In genomic region chr20:45469336-45470261, GRCh38 we compare ENCODE assay signal across 8 cellular contexts. TPM values are rescaled to one million over a fixed set of nuclear protein-coding genes. Genes with fewer than 3 reads are reported as not detected.
DNase-seq lines count a peak whose midpoint lies in the region; ATAC-seq, FAIRE-seq and TF ChIP-seq lines count a peak whose summit lies in the region.

WFDC2 (plus strand) TSS chr20:45469753; CDS start chr20:45469782, 29 bp downstream.

- H3F3A ChIP-seq in SK-N-SH (replicated peaks; ENCODE audit: insufficient read depth): no peaks in the 10 kb centered on the region

- FAIRE-seq in pancreas (lab: Jason Lieb, UNC): no peak

- peaks cover 55% of the 10 kb centered on the region; the same call in 1 of the 2 replicates for H3K27me3 ChIP-seq in SK-N-SH (ENCODE audit: insufficient read depth)
- peaks cover 98% of the 10 kb centered on the region for H3K27me3 ChIP-seq in foreskin keratinocyte
- no peaks in the 10 kb centered on the region for H3K27me3 ChIP-seq in pancreas

- H3K9ac ChIP-seq in SK-N-SH: no peak within 1 kb of the TSS

- H3K4me2 ChIP-seq in SK-N-SH: peak within 1 kb of the TSS; percentile 71

- H3K36me3 ChIP-seq in SK-N-SH (replicated peaks in 1 of 2; ENCODE audit: control insufficient read depth in 1 of 2, insufficient read depth in 2 of 2, low read length in 1 of 2) (no peaks in the 10 kb centered on the region), pancreas (no peaks in the 10 kb centered on the region)

- TF ChIP-seq CTCF in SK-N-SH (IDR thresholded peaks at IDR 0.05) (no peak), foreskin keratinocyte (conservative IDR thresholded peaks at IDR 0.05) (peak; percentile 14), pancreas (IDR thresholded peaks at IDR 0.05) (no peak)

- no peak for TF ChIP-seq EP300 in SK-N-SH (IDR thresholded peaks at IDR 0.05; ENCODE audit: borderline replicate concordance in 1 of 2, low read depth in 1 of 2, low read length in 1 of 2)

- H3K4me1 Mint-ChIP-seq in activated CD4-positive, alpha-beta T cell treated with anti-CD3 and anti-CD28 coated beads, Interleukin-2, amount 10 ng/mL, durations not matched to agents 24 days and 14 days: no peaks in the 10 kb centered on the region

- H3K27ac Mint-ChIP-seq in activated CD4-positive, alpha-beta T cell treated with anti-CD3 and anti-CD28 coated beads, Interleukin-2, amount 10 ng/mL, durations not matched to agents 24 days and 14 days: no peak within 1 kb of the TSS

- CTCF ChIA-PET in SK-N-SH (lab: Yijun Ruan, JAX): interaction anchor here (0.6 to 1.7 kb wide), 9 partner anchors 10 to 302 kb away, joined by 3 to 5 read pairs (median 3); partner anchors contain the start of genes PIGT and SYS1

- H3K9me3 ChIP-seq in SK-N-SH (no peaks in the 10 kb centered on the region), pancreas (no peaks in the 10 kb centered on the region)

- TF ChIP-seq RAD21 in SK-N-SH (IDR thresholded peaks at IDR 0.05; ENCODE audit: low read length): no peak

- intact Hi-C loops in activated CD4-positive, alpha-beta T cell treated with anti-CD3 and anti-CD28 coated beads, Interleukin-2, amount 10 ng/mL, durations not matched to agents 24 days and 14 days (cut with micrococcal nuclease): no loop called here
- intact Hi-C loops in pancreas (cut with DNase I): no loop called here

- H3K27ac ChIP-seq in SK-N-SH (ENCODE audit: low read depth in 2 of 2, low read length in 1 of 2): no peak within 1 kb of the TSS
- no peak within 1 kb of the TSS for H3K27ac ChIP-seq in foreskin keratinocyte
- H3K27ac ChIP-seq in pancreas: peak within 1 kb of the TSS in 3 of 4 donors; percentile 29 to 60 (median 59)

- H3K27me3 Mint-ChIP-seq in activated CD4-positive, alpha-beta T cell treated with anti-CD3 and anti-CD28 coated beads, Interleukin-2, amount 10 ng/mL, durations not matched to agents 24 days and 14 days: peaks cover 58% of the 10 kb centered on the region

- no peaks in the 10 kb centered on the region for H3K9me2 ChIP-seq in SK-N-SH

- no peak for DNase-seq in activated CD4-positive, alpha-beta T cell treated with anti-CD3 and anti-CD28 coated beads, Interleukin-2, amount 10 ng/mL, durations not matched to agents 24 days and 14 days
- no peak for DNase-seq in activated CD4-positive, alpha-beta T cell treated with anti-CD3 and anti-CD28 coated beads, Interleukin-2, amount 50 U/mL, for 4 hours
- no peak for DNase-seq in SK-N-SH
- DNase-seq in foreskin keratinocyte: no peak
- DNase-seq in pancreas: peak; percentile 38 to 78 (median 57)
- no peak for DNase-seq in erythroblast (lab: John Stamatoyannopoulos, UW)

- no peaks in the 10 kb centered on the region for H3K9me3 Mint-ChIP-seq in activated CD4-positive, alpha-beta T cell treated with anti-CD3 and anti-CD28 coated beads, Interleukin-2, amount 10 ng/mL, durations not matched to agents 24 days and 14 days

- no peaks in the 10 kb centered on the region for H3K36me3 Mint-ChIP-seq in activated CD4-positive, alpha-beta T cell treated with anti-CD3 and anti-CD28 coated beads, Interleukin-2, amount 10 ng/mL, durations not matched to agents 24 days and 14 days (ENCODE audit: low read depth)

- 32% methylated on average over 27 of the region's 54 CpGs for WGBS in SK-N-SH (ENCODE audit: low lambda C conversion rate)
- 7 to 8% methylated on average over 53 to 54 of the region's 54 CpGs for WGBS in pancreas, 2 donors

- 0 out of 2 replicates have a peak within 1 kb of the TSS, but pooled peaks have one; percentile 51 for H2AFZ ChIP-seq in SK-N-SH (ENCODE audit: low read depth)

- ATAC-seq in foreskin keratinocyte: peak; percentile 59
- ATAC-seq in pancreas: peak; percentile 67 to 74 (median 73)
- no peak for ATAC-seq in HG03175 (IDR thresholded peaks at IDR 0.05; ENCODE audit: unreplicated experiment)
- no peak for ATAC-seq in GM19351 (IDR thresholded peaks at IDR 0.05; ENCODE audit: unreplicated experiment)

- H3K4me3 ChIP-seq in SK-N-SH (ENCODE audit: low read depth in 2 of 2, low read length in 1 of 2): peak within 1 kb of the TSS; percentile 46 to 49; a peak in 3 of 4 replicates
- H3K4me3 ChIP-seq in pancreas: peak within 1 kb of the TSS; percentile 1 to 49 (median 40)

- peaks cover 0 to 5% of the 10 kb centered on the region in 2 experiments; a peak in 1 of 4 replicates for H3K4me1 ChIP-seq in SK-N-SH (ENCODE audit: control insufficient read depth in 1 of 2, insufficient read depth in 2 of 2, low read depth in 1 of 2, low read length in 1 of 2)
- H3K4me1 ChIP-seq in foreskin keratinocyte: no peaks in the 10 kb centered on the region
- peaks cover 0 to 3% (median 0%) of the 10 kb centered on the region in 3 donors for H3K4me1 ChIP-seq in pancreas

- no peaks in the 10 kb centered on the region for H4K20me1 ChIP-seq in SK-N-SH (ENCODE audit: insufficient read depth)

- peak within 1 kb of the TSS; percentile 62 for H3K4me3 Mint-ChIP-seq in activated CD4-positive, alpha-beta T cell treated with anti-CD3 and anti-CD28 coated beads, Interleukin-2, amount 10 ng/mL, durations not matched to agents 24 days and 14 days

- no peaks in the 10 kb centered on the region for H3K79me2 ChIP-seq in SK-N-SH (ENCODE audit: insufficient read depth)

- POLR2A ChIA-PET in SK-N-SH (lab: Yijun Ruan, JAX): no interaction called here

- no peak for TF ChIP-seq POLR2A in erythroblast (IDR thresholded peaks at IDR 0.05; ENCODE audit: low read length)

TF ChIP-seq in SK-N-SH, 30 proteins besides CTCF, POLR2A, EP300 and RAD21:
- TF ChIP-seq RFX5 (IDR thresholded peaks at IDR 0.05; ENCODE audit: low read length) (no peak), RCOR1 (IDR thresholded peaks at IDR 0.05; ENCODE audit: low read length) (no peak), NFIC (IDR thresholded peaks at IDR 0.05; ENCODE audit: borderline replicate concordance) (no peak), TAF1 (IDR thresholded peaks at IDR 0.05; ENCODE audit: borderline replicate concordance, low read depth, low read length) (no peak), FOXJ3 (CRISPR knock-in tag; IDR thresholded peaks at IDR 0.05) (no peak), NRF1 (IDR thresholded peaks at IDR 0.05; ENCODE audit: low read depth, low read length) (no peak), FOXM1 (IDR thresholded peaks at IDR 0.05; ENCODE audit: low read depth) (no peak), ZBTB33 (IDR thresholded peaks at IDR 0.05; ENCODE audit: borderline replicate concordance, low read depth) (no peak), YY1 (IDR thresholded peaks at IDR 0.05; ENCODE audit: low read depth) (no peak)

RNA-seq across cellular contexts. Expression of gene WFDC2, which starts in this region (rescaled TPM):
- total RNA-seq in activated CD4-positive, alpha-beta T cell treated with anti-CD3 and anti-CD28 coated beads, Interleukin-2, amount 10 ng/mL, durations not matched to agents 24 days and 14 days: not detected in 2 replicates
- polyA plus RNA-seq in SK-N-SH (2012; rRNA removed) (0.21 TPM in 1 of 2 replicates, not detected in the other), foreskin keratinocyte (0.90 and 1.1 TPM in 2 replicates), pancreas (10 to 100 TPM; 16.7 to 21.4 TPM)
- polyA plus RNA-seq in SK-N-SH (2012; cell fraction: cytosol; rRNA removed): 0.09 and 0.13 TPM in 2 replicates
- not detected in 2 replicates for polyA plus RNA-seq in SK-N-SH (2012; cell fraction: nucleus; rRNA removed)
- total RNA-seq in foreskin keratinocyte (0.42 TPM in 1 of 2 replicates, not detected in the other), pancreas (10 to 100 TPM in 3 of 6 donors, 1 to 10 TPM in 3; 5.0 to 49.5 (median 11.0) TPM)

Comparison
In these comparisons a context has a peak if more than half of its experiments do, and no peak if none do; other contexts are left out.
1. DNase-seq: peak in pancreas (6 of 6); none in activated CD4-positive, alpha-beta T cell treated with anti-CD3 and anti-CD28 coated beads, Interleukin-2, amount 10 ng/mL, durations not matched to agents 24 days and 14 days (single experiment), activated CD4-positive, alpha-beta T cell treated with anti-CD3 and anti-CD28 coated beads, Interleukin-2, amount 50 U/mL, for 4 hours (0 of 2), SK-N-SH (single experiment), foreskin keratinocyte (0 of 2) and erythroblast (0 of 2).
2. H3K27ac ChIP-seq: peak in pancreas (3 of 4); none in SK-N-SH (0 of 2) and foreskin keratinocyte (single experiment).
3. ATAC-seq: peak in foreskin keratinocyte (single experiment) and pancreas (4 of 4); none in HG03175 (single experiment) and GM19351 (single experiment).